17 cellular contexts compared by ENCODE assay signal in genomic region chr10:114914545-114914944, GRCh38.
"Had no signal": no experiment of that assay in that cellular context is flagged by ENCODE, and none has a peak within 500 bp of the region (broad histone marks: within the 10 kb centered on the region; RNA-seq: fewer than 3 reads in every experiment).

No MANE protein-coding gene starts in this region.

- H3K4me3 ChIP-seq: body of pancreas, lower lobe of right lung, pancreas, sigmoid colon, tibial artery, uterus had no signal

- DNase-seq: activated CD4-positive, CD25-positive, alpha-beta regulatory T cell treated with anti-CD3 and anti-CD28 coated beads, Interleukin-2, amount 50 U/mL, for 72 hours; activated CD8-positive, alpha-beta memory T cell treated with anti-CD3 and anti-CD28 coated beads for 24 hours; activated gamma-delta T cell treated with Interleukin-2 at 50 U/mL for 16 hours; amygdala; body of pancreas; caudate nucleus; left colon; lower lobe of right lung; pancreas; sigmoid colon; stimulated activated CD4-positive, alpha-beta T cell treated with anti-CD3 and anti-CD28 coated beads, Interleukin-1b, Interleukin-23, amount 100 ng/mL, for 48 hours; SW 1271; tibial artery; uterus had no signal

- ATAC-seq: body of pancreas, left colon, lower lobe of right lung, pancreas had no signal

- H3K4me1 ChIP-seq: body of pancreas, lower lobe of right lung, pancreas, sigmoid colon, tibial artery, uterus had no signal

- FAIRE-seq: colon, pancreas had no signal

- H3K27me3 Mint-ChIP-seq: activated naive CD8-positive, alpha-beta T cell had no signal

- H3K4me3 Mint-ChIP-seq: activated naive CD8-positive, alpha-beta T cell; mesothelial cell of epicardium had no signal

- H3K27ac ChIP-seq: body of pancreas, lower lobe of right lung, pancreas, sigmoid colon, tibial artery, uterus had no signal

- H3K36me3 Mint-ChIP-seq: activated naive CD8-positive, alpha-beta T cell; mesothelial cell of epicardium had no signal

- H3K27ac Mint-ChIP-seq: activated naive CD8-positive, alpha-beta T cell had no signal

- H3K9me3 ChIP-seq: body of pancreas, lower lobe of right lung, pancreas, sigmoid colon, tibial artery, uterus had no signal
